ENCODE assay signal across 10 cellular contexts in genomic region chr16:72985148-72985882, GRCh38.
DNase-seq lines count a peak whose midpoint lies in the region; ATAC-seq and TF ChIP-seq lines count a peak whose summit lies in the region.
"Had no signal": no experiment of that assay in that cellular context is flagged by ENCODE, and none has a peak within 500 bp of the region (broad histone marks: within the 10 kb centered on the region; RNA-seq: fewer than 3 reads in every experiment).

No MANE protein-coding gene starts in this region.

- H3K27ac ChIP-seq in neural progenitor cell (no peak overlapping the region), aorta (ENCODE audit: low read depth in 1 of 2, low read length in 2 of 2) (peak overlapping the region in 1 of 2 donors; percentile 75)

- H3K36me3 ChIP-seq in neural progenitor cell (no peaks in the 10 kb centered on the region), aorta (ENCODE audit: control insufficient read depth in 1 of 2, insufficient read depth in 2 of 2, low read length in 1 of 2) (no peaks in the 10 kb centered on the region)

- H3K9ac ChIP-seq in neural progenitor cell, result no peak overlapping the region

- TF ChIP-seq CTCF in fibroblast of the aortic adventitia (IDR thresholded peaks at IDR 0.05; ENCODE audit: insufficient read depth, low read length), result no peak
- no peak for TF ChIP-seq CTCF in neural progenitor cell (IDR thresholded peaks at IDR 0.05)

- 15 to 19% methylated on average over 11 of the region's 11 CpGs for WGBS in aorta, 2 donors

- peak overlapping the region; percentile 6 for H3K4me3 ChIP-seq in fibroblast of the aortic adventitia (ENCODE audit: low read depth, low read length)
- H3K4me3 ChIP-seq in neural progenitor cell, result no peak overlapping the region
- H3K4me3 ChIP-seq in aorta (ENCODE audit: low read length in 2 of 2), result no peak overlapping the region
- H3K4me3 ChIP-seq: GM23338 had no signal

- H3K9me3 ChIP-seq in neural progenitor cell (ENCODE audit: low read depth) (no peaks in the 10 kb centered on the region), aorta (ENCODE audit: control insufficient read depth, low read length) (no peaks in the 10 kb centered on the region)

- peaks cover 43% of the 10 kb centered on the region for H3K4me1 Mint-ChIP-seq in neural progenitor cell

- H3K27ac Mint-ChIP-seq in neural progenitor cell, result peak overlapping the region; percentile 9
- H3K27ac Mint-ChIP-seq: GM23338 had no signal

- H2AFZ ChIP-seq in neural progenitor cell (replicated peaks), result no peak overlapping the region
- H2AFZ ChIP-seq: GM23338 had no signal

- peaks cover 17% of the 10 kb centered on the region for H3K36me3 Mint-ChIP-seq in neural progenitor cell

- H3F3A ChIP-seq in neural progenitor cell (ENCODE audit: low read depth), result no peaks in the 10 kb centered on the region

- H3K79me2 ChIP-seq in neural progenitor cell (ENCODE audit: low read depth), result no peaks in the 10 kb centered on the region

- DNase-seq in activated effector memory CD4-positive, alpha-beta T cell treated with anti-CD3 and anti-CD28 coated beads, Interleukin-2, amount 50 U/mL, for 16 hours, result peak; percentile 33
- no peak for DNase-seq in activated effector memory CD4-positive, alpha-beta T cell treated with Interleukin-2 at 50 U/mL for 16 hours
- DNase-seq in fibroblast of the aortic adventitia (ENCODE audit: low read depth) (peak; percentile 93), neural progenitor cell (ENCODE audit: low spot score) (no peak), aorta (no peak), MV-4-11 (lab: John Stamatoyannopoulos, UW) (no peak), NCI-H2107 (lab: John Stamatoyannopoulos, UW) (no peak)
- DNase-seq: NCI-H526 had no signal

- H3K4me3 Mint-ChIP-seq in neural progenitor cell, result no peak overlapping the region
- H3K4me3 Mint-ChIP-seq: GM23338 had no signal

- H4K20me1 ChIP-seq in neural progenitor cell (ENCODE audit: low read depth), result no peaks in the 10 kb centered on the region

- no peak overlapping the region for H3K4me2 ChIP-seq in neural progenitor cell
- H3K4me2 ChIP-seq: GM23338 had no signal

- peaks cover 13% of the 10 kb centered on the region for H3K4me1 ChIP-seq in neural progenitor cell
- peaks cover 2 to 7% of the 10 kb centered on the region in 2 donors for H3K4me1 ChIP-seq in aorta (ENCODE audit: control insufficient read depth in 1 of 2, insufficient read depth in 2 of 2, low read length in 2 of 2)

- intact Hi-C loops in aorta (cut with DNase I), result loop anchor here (5.0 kb wide), 3 partner anchors 33 to 67 kb away; no protein-coding TSS in a partner anchor

- H3K27me3 ChIP-seq in neural progenitor cell (no peaks in the 10 kb centered on the region), aorta (ENCODE audit: control insufficient read depth in 1 of 2, insufficient read depth in 2 of 2, low read length in 1 of 2) (no peaks in the 10 kb centered on the region)

- ATAC-seq in aorta (ENCODE audit: low FRiP score) (peak; percentile 82), GM21447 (IDR thresholded peaks at IDR 0.05; ENCODE audit: unreplicated experiment) (no peak)
- ATAC-seq: GM23338 had no signal

- peaks cover 3% of the 10 kb centered on the region for H3K27me3 Mint-ChIP-seq in neural progenitor cell (ENCODE audit: insufficient read depth, low read depth)

- H3K9me3 Mint-ChIP-seq in neural progenitor cell, result peaks cover 10% of the 10 kb centered on the region
- H3K9me3 Mint-ChIP-seq: GM23338 had no signal

Comparison
In these comparisons a context has a peak if more than half of its experiments do, and no peak if none do; other contexts are left out.
1. DNase-seq: peak in activated effector memory CD4-positive, alpha-beta T cell treated with anti-CD3 and anti-CD28 coated beads, Interleukin-2, amount 50 U/mL, for 16 hours (single experiment) and fibroblast of the aortic adventitia (single experiment); none in activated effector memory CD4-positive, alpha-beta T cell treated with Interleukin-2 at 50 U/mL for 16 hours (single experiment), neural progenitor cell (single experiment), aorta (0 of 2), MV-4-11 (single experiment) and NCI-H2107 (single experiment).